In genomic region chr6:138640028-138640427, GRCh38 we compare ENCODE assay signal across 16 cellular contexts.
DNase-seq lines count a peak whose midpoint lies in the region; ATAC-seq lines count a peak whose summit lies in the region.
"Had no signal": no experiment of that assay in that cellular context is flagged by ENCODE, and none has a peak within 500 bp of the region (broad histone marks: within the 10 kb centered on the region; RNA-seq: fewer than 3 reads in every experiment).

No MANE protein-coding gene starts in this region.

- ATAC-seq in GM21786 (IDR thresholded peaks at IDR 0.05; ENCODE audit: unreplicated experiment) = peak; percentile 60
- peak; percentile 58 for ATAC-seq in HG03432 (IDR thresholded peaks at IDR 0.05; ENCODE audit: unreplicated experiment)
- no peak for ATAC-seq in GM21367 (IDR thresholded peaks at IDR 0.05; ENCODE audit: unreplicated experiment)
- ATAC-seq in stimulated activated effector memory CD8-positive, alpha-beta T cell treated with anti-CD3 and anti-CD28 coated beads, Interleukin-12 subunit alpha, Interleukin-12 subunit beta, amount 100 ng/mL, for 72 hours = no peak
- ATAC-seq in HG03565 (IDR thresholded peaks at IDR 0.05; ENCODE audit: unreplicated experiment) = no peak
- ATAC-seq: CD8-positive, alpha-beta T cell; GM23338 had no signal

- peak overlapping the region; percentile 10 for H3K27ac Mint-ChIP-seq in activated naive CD4-positive, alpha-beta T cell treated with anti-CD3 and anti-CD28 coated beads, Interleukin-2, amount 50 U/mL, for 24 hours
- no peak overlapping the region for H3K27ac Mint-ChIP-seq in stimulated activated effector memory CD8-positive, alpha-beta T cell treated with anti-CD3 and anti-CD28 coated beads, Interleukin-12 subunit alpha, Interleukin-12 subunit beta, amount 100 ng/mL, for 72 hours
- H3K27ac Mint-ChIP-seq: B cell; CD8-positive, alpha-beta T cell; GM23338; IgD-negative memory B cell had no signal

- no peaks in the 10 kb centered on the region for H3K36me3 Mint-ChIP-seq in activated naive CD4-positive, alpha-beta T cell treated with anti-CD3 and anti-CD28 coated beads, Interleukin-2, amount 50 U/mL, for 24 hours
- H3K36me3 Mint-ChIP-seq in stimulated activated effector memory CD8-positive, alpha-beta T cell treated with anti-CD3 and anti-CD28 coated beads, Interleukin-12 subunit alpha, Interleukin-12 subunit beta, amount 100 ng/mL, for 72 hours = no peaks in the 10 kb centered on the region
- H3K36me3 Mint-ChIP-seq: CD8-positive, alpha-beta T cell; IgD-negative memory B cell had no signal

- no peaks in the 10 kb centered on the region for H3K9me3 Mint-ChIP-seq in activated naive CD4-positive, alpha-beta T cell treated with anti-CD3 and anti-CD28 coated beads, Interleukin-2, amount 50 U/mL, for 24 hours
- H3K9me3 Mint-ChIP-seq in stimulated activated effector memory CD8-positive, alpha-beta T cell treated with anti-CD3 and anti-CD28 coated beads, Interleukin-12 subunit alpha, Interleukin-12 subunit beta, amount 100 ng/mL, for 72 hours = no peaks in the 10 kb centered on the region
- H3K9me3 Mint-ChIP-seq: CD8-positive, alpha-beta T cell; GM23338 had no signal

- DNase-seq in activated naive CD4-positive, alpha-beta T cell (lab: John Stamatoyannopoulos, UW) = no peak
- no peak for DNase-seq in stimulated activated effector memory CD8-positive, alpha-beta T cell treated with anti-CD3 and anti-CD28 coated beads, Interleukin-12 subunit alpha, Interleukin-12 subunit beta, amount 100 ng/mL, for 72 hours (ENCODE audit: low spot score in 2 of 2)
- no peak for DNase-seq in DMS79 (lab: John Stamatoyannopoulos, UW)
- DNase-seq: Calu3; CD8-positive, alpha-beta T cell; HCEC 1CT; Karpas-422; KBM-7 had no signal

- H3K27me3 Mint-ChIP-seq in activated naive CD4-positive, alpha-beta T cell treated with anti-CD3 and anti-CD28 coated beads, Interleukin-2, amount 50 U/mL, for 24 hours = peaks cover 3% of the 10 kb centered on the region
- H3K27me3 Mint-ChIP-seq: B cell had no signal

- H3K4me3 Mint-ChIP-seq in activated naive CD4-positive, alpha-beta T cell treated with anti-CD3 and anti-CD28 coated beads, Interleukin-2, amount 50 U/mL, for 24 hours = no peak overlapping the region
- H3K4me3 Mint-ChIP-seq in stimulated activated effector memory CD8-positive, alpha-beta T cell treated with anti-CD3 and anti-CD28 coated beads, Interleukin-12 subunit alpha, Interleukin-12 subunit beta, amount 100 ng/mL, for 72 hours = no peak overlapping the region
- H3K4me3 Mint-ChIP-seq: B cell; CD8-positive, alpha-beta T cell; GM23338; IgD-negative memory B cell had no signal

- H3K4me1 Mint-ChIP-seq in activated naive CD4-positive, alpha-beta T cell treated with anti-CD3 and anti-CD28 coated beads, Interleukin-2, amount 50 U/mL, for 24 hours = no peaks in the 10 kb centered on the region
- H3K4me1 Mint-ChIP-seq in stimulated activated effector memory CD8-positive, alpha-beta T cell treated with anti-CD3 and anti-CD28 coated beads, Interleukin-12 subunit alpha, Interleukin-12 subunit beta, amount 100 ng/mL, for 72 hours = no peaks in the 10 kb centered on the region
- H3K4me1 Mint-ChIP-seq: B cell, IgD-negative memory B cell had no signal

Comparison
In these comparisons a context has a peak if more than half of its experiments do, and no peak if none do; other contexts are left out.
1. ATAC-seq: peak in GM21786 (single experiment) and HG03432 (single experiment); none in GM21367 (single experiment), stimulated activated effector memory CD8-positive, alpha-beta T cell treated with anti-CD3 and anti-CD28 coated beads, Interleukin-12 subunit alpha, Interleukin-12 subunit beta, amount 100 ng/mL, for 72 hours (single experiment) and HG03565 (single experiment).